In the genomic region with DNA sequence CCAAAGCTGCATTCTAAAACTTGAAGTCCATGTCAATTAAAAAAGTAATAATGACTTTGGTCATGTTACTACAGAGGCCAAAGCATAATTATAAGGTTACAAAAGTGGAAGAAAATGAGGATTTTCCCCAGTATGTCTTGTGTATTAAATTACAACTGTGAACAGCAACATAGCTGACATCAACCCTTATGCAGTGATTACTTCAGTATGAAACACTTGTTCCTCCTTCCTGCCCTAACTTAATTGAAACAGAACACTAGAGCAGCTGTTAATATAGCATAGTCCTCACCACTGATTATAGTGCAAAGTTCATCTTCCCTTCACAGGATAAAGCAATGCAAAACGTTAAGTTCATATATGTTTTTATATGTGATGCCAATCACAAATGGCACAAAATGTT, we compare ENCODE assay signal across 23 cellular contexts.
"Had no signal": no experiment of that assay in that cellular context is flagged by ENCODE, and none has a peak within 500 bp of the region (broad histone marks: within the 10 kb centered on the region; RNA-seq: fewer than 3 reads in every experiment).

No MANE protein-coding gene starts in this region.

- H3K4me2 ChIP-seq: smooth muscle cell had no signal

- H3K27ac Mint-ChIP-seq: activated CD4-positive, alpha-beta memory T cell treated with anti-CD3 and anti-CD28 coated beads for 36 hours; activated CD4-positive, alpha-beta T cell treated with anti-CD3 and anti-CD28 coated beads for 36 hours; activated CD8-positive, alpha-beta memory T cell treated with anti-CD3 and anti-CD28 coated beads, Interleukin-2, amount 10 ng/mL, durations not matched to agents 7 days and 5 days; activated naive CD8-positive, alpha-beta T cell treated with anti-CD3 and anti-CD28 coated beads for 36 hours; immature natural killer cell; natural killer cell; stimulated activated naive CD8-positive, alpha-beta T cell treated with anti-CD3 and anti-CD28 coated beads, Interleukin-15, amount 100 ng/mL, for 72 hours; WTC11 had no signal

- H3K4me1 ChIP-seq: psoas muscle had no signal

- H3K36me3 ChIP-seq: brain microvascular endothelial cell, gastrocnemius medialis, heart left ventricle, ovary, suprapubic skin, transverse colon, vagina had no signal

- H3K27me3 Mint-ChIP-seq: activated CD8-positive, alpha-beta memory T cell treated with anti-CD3 and anti-CD28 coated beads, Interleukin-2, amount 10 ng/mL, durations not matched to agents 7 days and 5 days; activated naive CD8-positive, alpha-beta T cell treated with anti-CD3 and anti-CD28 coated beads for 36 hours had no signal

- H3K4me1 Mint-ChIP-seq: activated CD8-positive, alpha-beta memory T cell treated with anti-CD3 and anti-CD28 coated beads, Interleukin-2, amount 10 ng/mL, durations not matched to agents 7 days and 5 days; immature natural killer cell; stimulated activated naive CD8-positive, alpha-beta T cell treated with anti-CD3 and anti-CD28 coated beads, Interleukin-15, amount 100 ng/mL, for 72 hours had no signal

- ATAC-seq: activated CD4-positive, alpha-beta T cell treated with anti-CD3 and anti-CD28 coated beads for 36 hours; activated CD8-positive, alpha-beta memory T cell treated with anti-CD3 and anti-CD28 coated beads, Interleukin-2, amount 10 ng/mL, durations not matched to agents 7 days and 5 days; gastrocnemius medialis; natural killer cell; psoas muscle; right cardiac atrium; stimulated activated naive CD8-positive, alpha-beta T cell treated with anti-CD3 and anti-CD28 coated beads, Interleukin-15, amount 100 ng/mL, for 72 hours; WTC11 had no signal

- H3K36me3 Mint-ChIP-seq: activated CD4-positive, alpha-beta memory T cell treated with anti-CD3 and anti-CD28 coated beads for 36 hours; activated CD8-positive, alpha-beta memory T cell treated with anti-CD3 and anti-CD28 coated beads, Interleukin-2, amount 10 ng/mL, durations not matched to agents 7 days and 5 days; activated naive CD8-positive, alpha-beta T cell treated with anti-CD3 and anti-CD28 coated beads for 36 hours; immature natural killer cell; natural killer cell; WTC11 had no signal

- H3K27me3 ChIP-seq: brain microvascular endothelial cell, gastrocnemius medialis, heart left ventricle, ovary, suprapubic skin, transverse colon, vagina had no signal

- H3K4me3 Mint-ChIP-seq: activated CD4-positive, alpha-beta memory T cell treated with anti-CD3 and anti-CD28 coated beads for 36 hours; activated CD4-positive, alpha-beta T cell treated with anti-CD3 and anti-CD28 coated beads for 36 hours; activated CD8-positive, alpha-beta memory T cell treated with anti-CD3 and anti-CD28 coated beads, Interleukin-2, amount 10 ng/mL, durations not matched to agents 7 days and 5 days; activated naive CD8-positive, alpha-beta T cell treated with anti-CD3 and anti-CD28 coated beads for 36 hours; immature natural killer cell; natural killer cell; stimulated activated naive CD8-positive, alpha-beta T cell treated with anti-CD3 and anti-CD28 coated beads, Interleukin-15, amount 100 ng/mL, for 72 hours; WTC11 had no signal

- H3K4me3 ChIP-seq: coronary artery, gastrocnemius medialis, heart left ventricle, ovary, psoas muscle, smooth muscle cell, suprapubic skin, transverse colon, vagina had no signal

- H3K27ac ChIP-seq: brain microvascular endothelial cell, coronary artery, gastrocnemius medialis, ovary, psoas muscle, suprapubic skin, vagina had no signal

- DNase-seq: activated CD4-positive, alpha-beta memory T cell treated with anti-CD3 and anti-CD28 coated beads for 36 hours; activated CD4-positive, alpha-beta T cell treated with anti-CD3 and anti-CD28 coated beads for 36 hours; activated CD8-positive, alpha-beta memory T cell treated with anti-CD3 and anti-CD28 coated beads, Interleukin-2, amount 10 ng/mL, durations not matched to agents 7 days and 5 days; activated naive CD8-positive, alpha-beta T cell treated with anti-CD3 and anti-CD28 coated beads for 36 hours; brain microvascular endothelial cell; central memory CD4-positive, alpha-beta T cell; erythroblast; gastrocnemius medialis; heart left ventricle; immature natural killer cell; mesenchymal stem cell; natural killer cell; ovary; psoas muscle; right cardiac atrium; stimulated activated CD4-positive, alpha-beta T cell treated with anti-CD3 and anti-CD28 coated beads, Interleukin-4, amount 100 ng/mL, for 1 hour; stimulated activated naive CD8-positive, alpha-beta T cell treated with anti-CD3 and anti-CD28 coated beads, Interleukin-15, amount 100 ng/mL, for 72 hours; transverse colon had no signal

- H3K9me3 ChIP-seq: gastrocnemius medialis, heart left ventricle, ovary, psoas muscle, suprapubic skin, transverse colon, vagina had no signal

- H3K9me3 Mint-ChIP-seq: activated CD4-positive, alpha-beta memory T cell treated with anti-CD3 and anti-CD28 coated beads for 36 hours; activated naive CD8-positive, alpha-beta T cell treated with anti-CD3 and anti-CD28 coated beads for 36 hours; stimulated activated naive CD8-positive, alpha-beta T cell treated with anti-CD3 and anti-CD28 coated beads, Interleukin-15, amount 100 ng/mL, for 72 hours; WTC11 had no signal
